8 cellular contexts compared by ENCODE assay signal in genomic region chr7:77538186-77538907, GRCh38. TPM values are rescaled to one million over a fixed set of nuclear protein-coding genes. Genes with fewer than 3 reads are reported as not detected.
A peak's percentile ranks its signal among the peaks of the same experiment; 100 is the strongest.
DNase-seq lines count a peak whose midpoint lies in the region; ATAC-seq and TF ChIP-seq lines count a peak whose summit lies in the region.

No MANE protein-coding gene starts in this region.

- peaks cover 35% of the 10 kb centered on the region; the same call in 1 of the 2 replicates for H3K79me2 ChIP-seq in H9 (ENCODE audit: insufficient read depth, low read length)

- DNase-seq in CD4-positive, alpha-beta T cell: no peak
- DNase-seq in H9: peak; percentile 77
- DNase-seq in NCI-H748 (lab: John Stamatoyannopoulos, UW; ENCODE audit: unreplicated experiment): peak; percentile 85
- peak; percentile 93 for DNase-seq in amniotic epithelial cell (ENCODE audit: low read depth)
- peak; percentile 91 for DNase-seq in Right ventricle myocardium superior
- peak in 50 of 56 donors; percentile 5 to 73 (median 41) for DNase-seq in nucleus accumbens (lab: John Stamatoyannopoulos, UW)

- no peaks in the 10 kb centered on the region for H3K27me3 ChIP-seq in CD4-positive, alpha-beta T cell (ENCODE audit: control insufficient read depth, insufficient read depth, low read length)
- H3K27me3 ChIP-seq in H9 (ENCODE audit: insufficient read depth, low read length): no peaks in the 10 kb centered on the region

- CTCF ChIA-PET in CD4-positive, alpha-beta T cell (lab: Charles Lee): no interaction called here

- H3K18ac ChIP-seq in H9 (ENCODE audit: insufficient read length, low read depth, low read length): peak overlapping the region; percentile 93

- no peak overlapping the region for H2BK12ac ChIP-seq in H9 (ENCODE audit: insufficient read length, low read depth, low read length)

- intact Hi-C loops in CD4-positive, alpha-beta T cell (cut with DNase I, micrococcal nuclease): loop anchor here (5.0 to 10.0 kb wide), 3 partner anchors 121 to 1144 kb away; partner anchors contain the start of genes GSAP (in 1 of the 2), PHTF2 (in 1 of the 2) and TMEM60 (in 1 of the 2)
- intact Hi-C loops in Right ventricle myocardium superior (cut with DNase I): loop anchor here (10.0 kb wide), 1 partner anchor 124 kb away; the partner anchor contains the start of gene GSAP

- no peak overlapping the region for H2BK20ac ChIP-seq in H9 (ENCODE audit: low read depth, low read length, poor library complexity, severe bottlenecking)

- POLR2A ChIA-PET in CD4-positive, alpha-beta T cell (lab: Charles Lee): interaction anchor here (1.0 kb wide), 1 partner anchor 158 kb away, joined by 5 read pairs; the partner anchor contains the start of gene RSBN1L

- no peak overlapping the region for H4K91ac ChIP-seq in H9 (ENCODE audit: insufficient read length, low read depth, low read length)

- peak overlapping the region; percentile 91 for H3K4me3 Mint-ChIP-seq in CD4-positive, alpha-beta T cell
- peak overlapping the region; percentile 97 to 99 for H3K4me3 Mint-ChIP-seq in H9

- H2AK5ac ChIP-seq in H9 (ENCODE audit: insufficient read length, low read length): no peak overlapping the region

- H3T11ph ChIP-seq in H9 (ENCODE audit: low read length): no peak overlapping the region

- H3K9ac ChIP-seq in H9 (ENCODE audit: extremely low read depth, insufficient read length, low read length): peak overlapping the region; percentile 93

- peak overlapping the region; percentile 93 for H3K14ac ChIP-seq in H9 (ENCODE audit: insufficient read depth, low read length)

- no peaks in the 10 kb centered on the region for H3K36me3 Mint-ChIP-seq in CD4-positive, alpha-beta T cell (ENCODE audit: low read depth)
- H3K36me3 Mint-ChIP-seq in H9 (ENCODE audit: insufficient read depth in 1 of 3, low read depth in 3 of 3): peaks cover 12 to 14% (median 13%) of the 10 kb centered on the region in 3 experiments

- peak overlapping the region; percentile 14 for H3K56ac ChIP-seq in H9 (ENCODE audit: insufficient read length, low read depth, low read length)

- H3K4me2 ChIP-seq in H9 (ENCODE audit: insufficient read depth, insufficient read length, low read length): peak overlapping the region; percentile 91

- H3K27ac ChIP-seq in CD4-positive, alpha-beta T cell (ENCODE audit: low read depth, low read length): no peak overlapping the region
- H3K27ac ChIP-seq in H9 (ENCODE audit: insufficient read length, low read depth, low read length): peak overlapping the region; percentile 84

- H3K9me3 ChIP-seq in CD4-positive, alpha-beta T cell (ENCODE audit: control insufficient read depth, low read length): no peaks in the 10 kb centered on the region
- H3K9me3 ChIP-seq in H9 (ENCODE audit: control insufficient read depth, low read depth, low read length): no peaks in the 10 kb centered on the region

- H4K20me1 ChIP-seq in H9 (ENCODE audit: control insufficient read depth, insufficient read depth, insufficient read length): no peaks in the 10 kb centered on the region

- H3K23ac ChIP-seq in H9 (ENCODE audit: insufficient read length, low read depth, low read length): peak overlapping the region; percentile 36

- H4K5ac ChIP-seq in H9 (ENCODE audit: insufficient read length, low read depth, low read length): no peak overlapping the region

- H3K4me1 Mint-ChIP-seq in CD4-positive, alpha-beta T cell (ENCODE audit: low read depth): peaks cover 35% of the 10 kb centered on the region
- H3K4me1 Mint-ChIP-seq in H9: peaks cover 33 to 44% of the 10 kb centered on the region in 2 experiments

- H3K9me3 Mint-ChIP-seq in CD4-positive, alpha-beta T cell: no peaks in the 10 kb centered on the region
- H3K9me3 Mint-ChIP-seq in H9: peaks cover 10 to 13% of the 10 kb centered on the region in 2 experiments

- H3K27ac Mint-ChIP-seq in CD4-positive, alpha-beta T cell: peak overlapping the region; percentile 72
- peak overlapping the region; percentile 97 to 100 (median 98) for H3K27ac Mint-ChIP-seq in H9

- H2BK15ac ChIP-seq in H9 (ENCODE audit: low read depth, low read length): no peak overlapping the region

- no peak for ATAC-seq in CD4-positive, alpha-beta T cell (ENCODE audit: poor library complexity)
- ATAC-seq in Right ventricle myocardium superior (ENCODE audit: poor library complexity) (peak; percentile 58), HG03139 (IDR thresholded peaks at IDR 0.05; ENCODE audit: unreplicated experiment) (no peak), HG03442 (IDR thresholded peaks at IDR 0.05; ENCODE audit: unreplicated experiment) (no peak)

- H3K79me1 ChIP-seq in H9 (ENCODE audit: insufficient read depth, low read depth, low read length, poor library complexity, severe bottlenecking): peaks cover 4% of the 10 kb centered on the region

- H3K27me3 Mint-ChIP-seq in CD4-positive, alpha-beta T cell: no peaks in the 10 kb centered on the region
- no peaks in the 10 kb centered on the region for H3K27me3 Mint-ChIP-seq in H9 (ENCODE audit: low read depth)

- no CpG with 5 or more reads among the region's 31 CpGs for WGBS in H9 (ENCODE audit: extremely low coverage, insufficient read length, low lambda C conversion rate)

- H3K4me1 ChIP-seq in H9 (ENCODE audit: insufficient read depth, low read length): no peaks in the 10 kb centered on the region; the same call in 1 of the 2 replicates

- no peak overlapping the region for H3K4ac ChIP-seq in H9 (ENCODE audit: low read depth, low read length)

- no peak overlapping the region for H2BK5ac ChIP-seq in H9 (ENCODE audit: insufficient read length, low read length)

- H2BK120ac ChIP-seq in H9 (ENCODE audit: low read depth, low read length, poor library complexity, severe bottlenecking): no peak overlapping the region

- H4K8ac ChIP-seq in H9 (replicated peaks; ENCODE audit: insufficient read length, low read depth, low read length): no peak overlapping the region

- H3K23me2 ChIP-seq in H9 (ENCODE audit: insufficient read length, low read depth, low read length, poor library complexity, severe bottlenecking): peaks cover 6% of the 10 kb centered on the region

- no peak overlapping the region for H2AFZ ChIP-seq in H9 (ENCODE audit: low read length)

- TF ChIP-seq CTCF in CD4-positive, alpha-beta T cell (IDR thresholded peaks at IDR 0.05): no peak
- TF ChIP-seq CTCF in H9 (conservative IDR thresholded peaks at IDR 0.05): no peak

RNA-seq across cellular contexts. Expression of gene PTPN12, which starts 1.3 kb away (rescaled TPM):
- 10 to 100 TPM; 11.7 to 14.8 TPM for total RNA-seq in CD4-positive, alpha-beta T cell
- total RNA-seq in H9 (2021) (124 and 128 TPM in 2 replicates), Right ventricle myocardium superior (38.3 TPM)

Comparison
In these comparisons a context has a peak if more than half of its experiments do, and no peak if none do; other contexts are left out.
1. DNase-seq: peak in H9 (single experiment), NCI-H748 (single experiment), amniotic epithelial cell (single experiment), Right ventricle myocardium superior (single experiment) and nucleus accumbens (50 of 56); none in CD4-positive, alpha-beta T cell (0 of 10).